In the genomic region with DNA sequence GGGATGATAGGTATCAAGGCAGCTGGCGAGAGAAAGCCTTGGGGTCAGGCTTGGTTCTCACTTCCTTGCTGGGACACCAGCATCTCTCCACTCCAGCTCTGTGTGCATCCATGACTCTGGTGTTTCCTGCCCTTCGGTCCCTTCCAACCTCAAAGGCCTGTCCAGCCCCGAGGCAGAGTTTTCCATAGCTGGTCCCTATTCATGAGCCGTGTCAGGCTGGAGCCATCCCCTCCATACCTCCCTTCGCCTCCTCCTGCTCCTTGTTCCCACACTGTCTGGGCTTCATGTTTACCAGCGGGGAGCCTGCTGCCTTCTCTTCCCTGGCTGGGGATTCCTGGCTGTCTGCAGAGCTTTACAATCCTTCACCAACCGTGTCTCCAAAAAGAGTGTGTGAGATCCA, we compare ENCODE assay signal across 17 cellular contexts. TPM values are rescaled to one million over a fixed set of nuclear protein-coding genes. Genes with fewer than 3 reads are reported as not detected.
"Had no signal": no experiment of that assay in that cellular context is flagged by ENCODE, and none has a peak within 500 bp of the region (broad histone marks: within the 10 kb centered on the region; RNA-seq: fewer than 3 reads in every experiment).

No MANE protein-coding gene starts in this region.

- H3K27ac Mint-ChIP-seq: activated CD4-positive, alpha-beta T cell treated with anti-CD3 and anti-CD28 coated beads, Interleukin-2, amount 10 ng/mL, durations not matched to agents 24 days and 14 days; activated CD8-positive, alpha-beta T cell treated with anti-CD3 and anti-CD28 coated beads, Interleukin-2, amount 10 ng/mL, durations not matched to agents 7 days and 5 days; activated naive CD8-positive, alpha-beta T cell; activated T-cell treated with anti-CD3 and anti-CD28 coated beads, Interleukin-2, amount 50 U/mL, for 72 hours; nephron progenitor cell; T-helper 2 cell treated with Interferon-gamma antibody and Interleukin-4, amounts not matched to agents 5 μg/mL and 100 μg/mL, for 36 hours had no signal

- H3K36me3 ChIP-seq: brain microvascular endothelial cell, gastroesophageal sphincter, transverse colon had no signal

- H3K4me3 Mint-ChIP-seq: activated CD4-positive, alpha-beta T cell treated with anti-CD3 and anti-CD28 coated beads, Interleukin-2, amount 10 ng/mL, durations not matched to agents 24 days and 14 days; activated CD8-positive, alpha-beta T cell treated with anti-CD3 and anti-CD28 coated beads, Interleukin-2, amount 10 ng/mL, durations not matched to agents 7 days and 5 days; activated naive CD8-positive, alpha-beta T cell; activated T-cell treated with anti-CD3 and anti-CD28 coated beads, Interleukin-2, amount 50 U/mL, for 72 hours; nephron progenitor cell; stimulated activated effector memory CD8-positive, alpha-beta T cell treated with anti-CD3 and anti-CD28 coated beads, Interleukin-12 subunit alpha, Interleukin-12 subunit beta, amount 100 ng/mL, for 72 hours; T-helper 2 cell treated with Interferon-gamma antibody and Interleukin-4, amounts not matched to agents 5 μg/mL and 100 μg/mL, for 36 hours had no signal

- H3K4me1 ChIP-seq: transverse colon had no signal

- H3K36me3 Mint-ChIP-seq: activated naive CD8-positive, alpha-beta T cell; stimulated activated effector memory CD8-positive, alpha-beta T cell treated with anti-CD3 and anti-CD28 coated beads, Interleukin-12 subunit alpha, Interleukin-12 subunit beta, amount 100 ng/mL, for 72 hours had no signal

- DNase-seq: activated CD4-positive, alpha-beta T cell treated with anti-CD3 and anti-CD28 coated beads, Interleukin-2, amount 10 ng/mL, durations not matched to agents 24 days and 14 days; activated CD4-positive, CD25-positive, alpha-beta regulatory T cell; activated CD8-positive, alpha-beta memory T cell treated with anti-CD3 and anti-CD28 coated beads, Interleukin-2, amount 50 U/mL, for 4 hours; activated CD8-positive, alpha-beta T cell treated with anti-CD3 and anti-CD28 coated beads, Interleukin-2, amount 10 ng/mL, durations not matched to agents 7 days and 5 days; activated gamma-delta T cell; activated T-cell treated with anti-CD3 and anti-CD28 coated beads, Interleukin-2, amount 50 U/mL, for 72 hours; amniotic stem cell; cerebellar nuclear complex; kidney; nephron progenitor cell; transverse colon had no signal

- H3K9me3 ChIP-seq: gastroesophageal sphincter, transverse colon had no signal

- H3K27me3 ChIP-seq: brain microvascular endothelial cell, gastroesophageal sphincter, hepatocyte, transverse colon had no signal

- H3K4me3 ChIP-seq: gastroesophageal sphincter, hepatocyte, transverse colon had no signal

- H3K27ac ChIP-seq: hepatocyte, transverse colon had no signal

- H3K27me3 Mint-ChIP-seq: activated CD4-positive, alpha-beta T cell treated with anti-CD3 and anti-CD28 coated beads, Interleukin-2, amount 10 ng/mL, durations not matched to agents 24 days and 14 days; activated naive CD8-positive, alpha-beta T cell had no signal

- ATAC-seq: activated CD8-positive, alpha-beta T cell treated with anti-CD3 and anti-CD28 coated beads, Interleukin-2, amount 10 ng/mL, durations not matched to agents 7 days and 5 days; activated T-cell treated with anti-CD3 and anti-CD28 coated beads, Interleukin-2, amount 50 U/mL, for 72 hours; stimulated activated effector memory CD8-positive, alpha-beta T cell treated with anti-CD3 and anti-CD28 coated beads, Interleukin-12 subunit alpha, Interleukin-12 subunit beta, amount 100 ng/mL, for 72 hours had no signal

- H3K4me1 Mint-ChIP-seq: activated CD4-positive, alpha-beta T cell treated with anti-CD3 and anti-CD28 coated beads, Interleukin-2, amount 10 ng/mL, durations not matched to agents 24 days and 14 days; stimulated activated effector memory CD8-positive, alpha-beta T cell treated with anti-CD3 and anti-CD28 coated beads, Interleukin-12 subunit alpha, Interleukin-12 subunit beta, amount 100 ng/mL, for 72 hours had no signal

- H3K9me3 Mint-ChIP-seq: activated CD4-positive, alpha-beta T cell treated with anti-CD3 and anti-CD28 coated beads, Interleukin-2, amount 10 ng/mL, durations not matched to agents 24 days and 14 days; activated T-cell treated with anti-CD3 and anti-CD28 coated beads, Interleukin-2, amount 50 U/mL, for 72 hours; nephron progenitor cell; stimulated activated effector memory CD8-positive, alpha-beta T cell treated with anti-CD3 and anti-CD28 coated beads, Interleukin-12 subunit alpha, Interleukin-12 subunit beta, amount 100 ng/mL, for 72 hours; T-helper 2 cell treated with Interferon-gamma antibody and Interleukin-4, amounts not matched to agents 5 μg/mL and 100 μg/mL, for 36 hours had no signal

RNA-seq across cellular contexts. Expression of gene DYSF, which starts 51.2 kb away (rescaled TPM):
- total RNA-seq: activated CD4-positive, alpha-beta T cell treated with anti-CD3 and anti-CD28 coated beads, Interleukin-2, amount 10 ng/mL, durations not matched to agents 24 days and 14 days had no signal
